In the genomic region with DNA sequence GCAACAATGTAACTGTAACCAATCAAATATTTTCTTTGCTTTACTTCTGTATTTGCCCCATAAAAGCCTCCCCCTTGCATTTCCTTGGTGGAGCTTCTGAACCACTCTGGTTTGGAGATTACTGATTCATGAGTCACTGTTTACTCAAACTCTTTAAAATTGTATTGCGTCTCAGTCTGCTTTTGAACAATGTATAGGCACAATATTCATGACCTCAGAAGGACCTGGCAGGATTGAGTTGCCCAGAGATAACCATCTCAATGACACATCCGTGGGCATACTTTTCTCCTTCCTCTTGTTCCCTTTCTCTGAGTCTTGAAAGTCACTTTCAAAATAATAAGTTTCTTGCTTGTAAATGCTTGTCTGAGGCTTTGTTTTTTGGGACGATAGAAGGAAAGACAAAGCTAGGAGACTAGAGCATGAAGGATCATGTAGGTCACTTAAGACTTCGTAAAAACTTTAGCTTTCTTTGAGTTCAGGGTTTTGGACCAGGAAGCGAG, we compare ENCODE assay signal across 8 cellular contexts. TPM values are rescaled to one million over a fixed set of nuclear protein-coding genes. Genes with fewer than 3 reads are reported as not detected.
DNase-seq lines count a peak whose midpoint lies in the region; ATAC-seq, FAIRE-seq and TF ChIP-seq lines count a peak whose summit lies in the region.

No MANE protein-coding gene starts in this region.

- no peaks in the 10 kb centered on the region for H3K36me3 ChIP-seq in kidney epithelial cell (ENCODE audit: control insufficient read depth, insufficient read depth, low read length)

- H3K4me3 ChIP-seq in HFF-Myc (replicated peaks; ENCODE audit: low read depth, low read length) (no peak overlapping the region), kidney epithelial cell (ENCODE audit: low read depth, low read length) (no peak overlapping the region)

- DNase-seq in DMS153 (lab: John Stamatoyannopoulos, UW) (peak; percentile 71), HFF-Myc (ENCODE audit: extremely low read depth, low read depth) (peak; percentile 75), kidney epithelial cell (ENCODE audit: low read depth) (peak; percentile 82), GM12892 (ENCODE audit: insufficient read length) (no peak), NCI-H1436 (lab: John Stamatoyannopoulos, UW) (no peak)
- no peak for DNase-seq in activated CD8-positive, alpha-beta memory T cell treated with anti-CD3 and anti-CD28 coated beads, Interleukin-2, amount 50 U/mL, for 4 hours

- TF ChIP-seq POLR2A in GM12892 (IDR thresholded peaks at IDR 0.05; ENCODE audit: low read depth, low read length) = no peak

- TF ChIP-seq CTCF in HFF-Myc (IDR thresholded peaks at IDR 0.05; ENCODE audit: low read depth, low read length, missing control alignments) (no peak), kidney epithelial cell (IDR thresholded peaks at IDR 0.05; ENCODE audit: insufficient read depth, low read length, poor library complexity, severe bottlenecking) (no peak)

- ATAC-seq in SK-N-SH treated with all-trans-retinoic acid at 6 μM for 48 hours (peak; percentile 97), HG03045 (IDR thresholded peaks at IDR 0.05; ENCODE audit: unreplicated experiment) (no peak)

- FAIRE-seq in GM12892 (lab: Jason Lieb, UNC) = no peak

- no peaks in the 10 kb centered on the region for H3K27me3 ChIP-seq in kidney epithelial cell (ENCODE audit: control insufficient read depth, insufficient read depth, low read length)

TF ChIP-seq in SK-N-SH treated with all-trans-retinoic acid at 6 μM for 48 hours, 23 proteins besides CTCF, POLR2A, EP300 and RAD21:
- no peak for TF ChIP-seq PPARA (CRISPR knock-in tag; IDR thresholded peaks at IDR 0.05; ENCODE audit: borderline replicate concordance)
- TF ChIP-seq TSHZ2 (CRISPR knock-in tag; IDR thresholded peaks at IDR 0.05) = no peak
- TF ChIP-seq, protein P1, sequence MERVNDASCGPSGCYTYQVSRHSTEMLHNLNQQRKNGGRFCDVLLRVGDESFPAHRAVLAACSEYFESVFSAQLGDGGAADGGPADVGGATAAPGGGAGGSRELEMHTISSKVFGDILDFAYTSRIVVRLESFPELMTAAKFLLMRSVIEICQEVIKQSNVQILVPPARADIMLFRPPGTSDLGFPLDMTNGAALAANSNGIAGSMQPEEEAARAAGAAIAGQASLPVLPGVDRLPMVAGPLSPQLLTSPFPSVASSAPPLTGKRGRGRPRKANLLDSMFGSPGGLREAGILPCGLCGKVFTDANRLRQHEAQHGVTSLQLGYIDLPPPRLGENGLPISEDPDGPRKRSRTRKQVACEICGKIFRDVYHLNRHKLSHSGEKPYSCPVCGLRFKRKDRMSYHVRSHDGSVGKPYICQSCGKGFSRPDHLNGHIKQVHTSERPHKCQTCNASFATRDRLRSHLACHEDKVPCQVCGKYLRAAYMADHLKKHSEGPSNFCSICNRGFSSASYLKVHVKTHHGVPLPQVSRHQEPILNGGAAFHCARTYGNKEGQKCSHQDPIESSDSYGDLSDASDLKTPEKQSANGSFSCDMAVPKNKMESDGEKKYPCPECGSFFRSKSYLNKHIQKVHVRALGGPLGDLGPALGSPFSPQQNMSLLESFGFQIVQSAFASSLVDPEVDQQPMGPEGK (CRISPR knock-in tag; IDR thresholded peaks at IDR 0.05; ENCODE audit: borderline replicate concordance) = no peak
- no peak for TF ChIP-seq ISL1 (CRISPR knock-in tag; IDR thresholded peaks at IDR 0.05)
- no peak for TF ChIP-seq GLIS3 (CRISPR knock-in tag; IDR thresholded peaks at IDR 0.05)
- TF ChIP-seq, protein P2, sequence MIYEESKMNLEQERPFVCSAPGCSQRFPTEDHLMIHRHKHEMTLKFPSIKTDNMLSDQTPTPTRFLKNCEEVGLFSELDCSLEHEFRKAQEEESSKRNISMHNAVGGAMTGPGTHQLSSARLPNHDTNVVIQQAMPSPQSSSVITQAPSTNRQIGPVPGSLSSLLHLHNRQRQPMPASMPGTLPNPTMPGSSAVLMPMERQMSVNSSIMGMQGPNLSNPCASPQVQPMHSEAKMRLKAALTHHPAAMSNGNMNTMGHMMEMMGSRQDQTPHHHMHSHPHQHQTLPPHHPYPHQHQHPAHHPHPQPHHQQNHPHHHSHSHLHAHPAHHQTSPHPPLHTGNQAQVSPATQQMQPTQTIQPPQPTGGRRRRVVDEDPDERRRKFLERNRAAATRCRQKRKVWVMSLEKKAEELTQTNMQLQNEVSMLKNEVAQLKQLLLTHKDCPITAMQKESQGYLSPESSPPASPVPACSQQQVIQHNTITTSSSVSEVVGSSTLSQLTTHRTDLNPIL (CRISPR knock-in tag; IDR thresholded peaks at IDR 0.05; ENCODE audit: low read depth) = no peak
- TF ChIP-seq ZNF70 (CRISPR knock-in tag; IDR thresholded peaks at IDR 0.05) = no peak
- no peak for TF ChIP-seq TCF4 (CRISPR knock-in tag; IDR thresholded peaks at IDR 0.05; ENCODE audit: borderline replicate concordance)
- TF ChIP-seq ZFP3 (CRISPR knock-in tag; IDR thresholded peaks at IDR 0.05) = no peak
- TF ChIP-seq TOX (CRISPR knock-in tag; IDR thresholded peaks at IDR 0.05; ENCODE audit: borderline replicate concordance) = no peak
- no peak for TF ChIP-seq SNAI2 (CRISPR knock-in tag; IDR thresholded peaks at IDR 0.05)
- TF ChIP-seq ZNF8 (CRISPR knock-in tag; IDR thresholded peaks at IDR 0.05) = no peak

RNA-seq across cellular contexts. Expression of gene POU1F1, which starts 57.1 kb away (rescaled TPM):
- not detected in 2 replicates for total RNA-seq in kidney epithelial cell
- polyA plus RNA-seq in GM12892 (2012; ENCODE audit: missing spikeins) = not detected

Comparison
In these comparisons a context has a peak if more than half of its experiments do, and no peak if none do; other contexts are left out.
1. DNase-seq: peak in DMS153 (single experiment), HFF-Myc (single experiment) and kidney epithelial cell (single experiment); none in GM12892 (single experiment), activated CD8-positive, alpha-beta memory T cell treated with anti-CD3 and anti-CD28 coated beads, Interleukin-2, amount 50 U/mL, for 4 hours (single experiment) and NCI-H1436 (single experiment).